Comparison of ENCODE assay signal across 8 cellular contexts in the genomic region with DNA sequence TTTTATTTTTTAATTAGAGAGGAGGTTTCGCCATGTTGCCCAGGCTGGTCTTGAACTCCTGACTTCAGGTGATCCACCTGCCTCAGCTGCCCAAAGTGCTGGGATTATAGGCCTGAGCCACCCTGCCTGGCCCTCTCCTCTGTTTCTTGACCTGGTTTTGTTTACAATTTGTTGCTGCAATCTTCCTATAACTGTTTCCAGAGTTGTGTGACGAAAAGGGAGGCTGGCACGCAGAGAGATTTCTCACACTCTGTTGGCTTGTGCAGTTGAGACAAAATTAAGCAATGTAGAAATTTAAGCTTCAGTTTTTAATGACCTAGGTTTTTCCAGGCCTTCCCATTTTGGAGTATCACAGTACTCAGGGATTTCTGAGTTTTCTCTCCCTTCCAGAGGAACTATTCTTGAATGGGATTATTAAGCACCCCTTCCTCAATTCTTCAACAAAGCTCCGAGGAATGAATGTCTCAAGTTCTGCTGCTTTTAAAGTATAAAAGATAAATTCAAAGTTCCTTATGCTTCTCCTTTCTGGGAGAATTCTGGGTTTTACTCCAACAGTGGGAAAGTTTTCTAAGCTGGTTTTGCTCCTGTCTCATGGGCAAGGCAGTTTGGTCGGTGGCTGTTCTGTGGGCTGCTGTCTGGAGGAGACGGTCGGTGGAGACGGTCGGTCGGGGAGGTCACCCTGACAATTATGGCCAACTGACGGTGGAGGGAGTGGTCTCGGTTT. TPM values are rescaled to one million over a fixed set of nuclear protein-coding genes. Genes with fewer than 3 reads are reported as not detected.
DNase-seq lines count a peak whose midpoint lies in the region; ATAC-seq, FAIRE-seq and TF ChIP-seq lines count a peak whose summit lies in the region.

No MANE protein-coding gene starts in this region.

- intact Hi-C loops in activated T-helper 2 cell treated with anti-CD3 and anti-CD28 coated beads, Interferon-gamma antibody, Interleukin-2, Interleukin-4, amounts not matched to agents 10 μg/mL and 5 μg/mL and 100 μg/mL, durations not matched to agents 14 hours and 24 hours and 36 hours (cut with micrococcal nuclease): no loop called here

- peak overlapping the region; percentile 30; the same call in 1 of the 2 replicates for H2AFZ ChIP-seq in GM23338

- H3K36me3 ChIP-seq in GM23338 (ENCODE audit: insufficient read depth) (no peaks in the 10 kb centered on the region), iPS-18a (ENCODE audit: control insufficient read depth, low read depth, low read length) (no peaks in the 10 kb centered on the region)

- peak overlapping the region; percentile 98 for H3K27ac Mint-ChIP-seq in GM23338
- H3K27ac Mint-ChIP-seq in activated T-helper 2 cell treated with anti-CD3 and anti-CD28 coated beads, Interferon-gamma antibody, Interleukin-2, Interleukin-4, amounts not matched to agents 10 μg/mL and 5 μg/mL and 100 μg/mL, durations not matched to agents 14 hours and 24 hours and 36 hours: peak overlapping the region; percentile 45
- H3K27ac Mint-ChIP-seq in stimulated activated naive B cell treated with anti-CD40 and anti-IgM and Interleukin-4, amounts not matched to agents 10 μg/mL and 1 μg/mL and 100 μg/mL, for 72 hours: peak overlapping the region; percentile 99

- peak overlapping the region; percentile 90 for H3K4me3 Mint-ChIP-seq in GM23338
- H3K4me3 Mint-ChIP-seq in activated T-helper 2 cell treated with anti-CD3 and anti-CD28 coated beads, Interferon-gamma antibody, Interleukin-2, Interleukin-4, amounts not matched to agents 10 μg/mL and 5 μg/mL and 100 μg/mL, durations not matched to agents 14 hours and 24 hours and 36 hours (ENCODE audit: low read depth): peak overlapping the region; percentile 22
- peak overlapping the region; percentile 88 to 95 for H3K4me3 Mint-ChIP-seq in stimulated activated naive B cell treated with anti-CD40 and anti-IgM and Interleukin-4, amounts not matched to agents 10 μg/mL and 1 μg/mL and 100 μg/mL, for 72 hours

- CTCF ChIA-PET in AG04449 (lab: Yijun Ruan, JAX): interaction anchor here (1.5 to 1.7 kb wide), 3 partner anchors 11 to 35 kb away, joined by 4 to 6 read pairs (median 4); no protein-coding TSS in a partner anchor

- peak overlapping the region; percentile 98 for H3K9ac ChIP-seq in iPS-18a (ENCODE audit: low read length)

- H3K4me3 ChIP-seq in AG04449 (ENCODE audit: low read depth, low read length) (peak overlapping the region; percentile 52), GM23338 (peak overlapping the region; percentile 50), iPS-18a (ENCODE audit: low read length) (peak overlapping the region; percentile 89)

- ATAC-seq in GM23338 (peak; percentile 69), HG03097 (IDR thresholded peaks at IDR 0.05; ENCODE audit: low FRiP score, unreplicated experiment) (no peak)
- ATAC-seq in stimulated activated naive B cell treated with anti-CD40 and anti-IgM and Interleukin-4, amounts not matched to agents 10 μg/mL and 1 μg/mL and 100 μg/mL, for 72 hours (replicated peaks): no peak

- TF ChIP-seq CTCF in AG04449 (IDR thresholded peaks at IDR 0.05; ENCODE audit: insufficient read depth, low read length, missing control alignments): no peak
- TF ChIP-seq CTCF in GM23338 (conservative IDR thresholded peaks at IDR 0.05; ENCODE audit: low read depth in 2 of 2): no peak

- H3K4me1 ChIP-seq in GM23338 (ENCODE audit: insufficient read depth) (peaks cover 7% of the 10 kb centered on the region), iPS-18a (ENCODE audit: control insufficient read depth, low read depth, low read length) (peaks cover 13% of the 10 kb centered on the region)

- H3K9me3 Mint-ChIP-seq in GM23338: no peaks in the 10 kb centered on the region
- H3K9me3 Mint-ChIP-seq in activated T-helper 2 cell treated with anti-CD3 and anti-CD28 coated beads, Interferon-gamma antibody, Interleukin-2, Interleukin-4, amounts not matched to agents 10 μg/mL and 5 μg/mL and 100 μg/mL, durations not matched to agents 14 hours and 24 hours and 36 hours: no peaks in the 10 kb centered on the region
- no peaks in the 10 kb centered on the region for H3K9me3 Mint-ChIP-seq in stimulated activated naive B cell treated with anti-CD40 and anti-IgM and Interleukin-4, amounts not matched to agents 10 μg/mL and 1 μg/mL and 100 μg/mL, for 72 hours

- H3F3A ChIP-seq in GM23338 (replicated peaks; ENCODE audit: low read depth): no peaks in the 10 kb centered on the region

- peaks cover 32% of the 10 kb centered on the region for H3K4me1 Mint-ChIP-seq in GM23338
- H3K4me1 Mint-ChIP-seq in activated T-helper 2 cell treated with anti-CD3 and anti-CD28 coated beads, Interferon-gamma antibody, Interleukin-2, Interleukin-4, amounts not matched to agents 10 μg/mL and 5 μg/mL and 100 μg/mL, durations not matched to agents 14 hours and 24 hours and 36 hours (ENCODE audit: low read depth): peaks cover 28% of the 10 kb centered on the region
- peaks cover 9 to 21% of the 10 kb centered on the region in 2 donors for H3K4me1 Mint-ChIP-seq in stimulated activated naive B cell treated with anti-CD40 and anti-IgM and Interleukin-4, amounts not matched to agents 10 μg/mL and 1 μg/mL and 100 μg/mL, for 72 hours

- DNase-seq in AG04449 (ENCODE audit: low read depth, low spot score): no peak
- DNase-seq in GM23338 (ENCODE audit: low spot score): no peak
- no peak for DNase-seq in activated T-helper 2 cell treated with anti-CD3 and anti-CD28 coated beads, Interferon-gamma antibody, Interleukin-2, Interleukin-4, amounts not matched to agents 10 μg/mL and 5 μg/mL and 100 μg/mL, durations not matched to agents 14 hours and 24 hours and 36 hours (ENCODE audit: low spot score)
- no peak for DNase-seq in stimulated activated naive B cell treated with anti-CD40 and anti-IgM and Interleukin-4, amounts not matched to agents 10 μg/mL and 1 μg/mL and 100 μg/mL, for 72 hours
- no peak for DNase-seq in urothelium cell line (ENCODE audit: low spot score)
- DNase-seq in activated CD4-positive, alpha-beta T cell treated with anti-CD3 and anti-CD28 coated beads, Interleukin-2, amount 50 U/mL, for 4 hours: no peak

- H4K20me1 ChIP-seq in GM23338 (replicated peaks; ENCODE audit: insufficient read depth): no peaks in the 10 kb centered on the region

- H3K4me2 ChIP-seq in GM23338: peak overlapping the region; percentile 78

- H3K9me3 ChIP-seq in iPS-18a (ENCODE audit: control insufficient read depth, low read depth, low read length): no peaks in the 10 kb centered on the region

- H3K36me3 Mint-ChIP-seq in GM23338 (ENCODE audit: low read depth): no peaks in the 10 kb centered on the region
- no peaks in the 10 kb centered on the region for H3K36me3 Mint-ChIP-seq in activated T-helper 2 cell treated with anti-CD3 and anti-CD28 coated beads, Interferon-gamma antibody, Interleukin-2, Interleukin-4, amounts not matched to agents 10 μg/mL and 5 μg/mL and 100 μg/mL, durations not matched to agents 14 hours and 24 hours and 36 hours (ENCODE audit: low read depth)
- no peaks in the 10 kb centered on the region for H3K36me3 Mint-ChIP-seq in stimulated activated naive B cell treated with anti-CD40 and anti-IgM and Interleukin-4, amounts not matched to agents 10 μg/mL and 1 μg/mL and 100 μg/mL, for 72 hours

- H3K27me3 ChIP-seq in GM23338 (ENCODE audit: insufficient read depth) (no peaks in the 10 kb centered on the region), iPS-18a (ENCODE audit: control insufficient read depth, insufficient read depth, low read length) (peaks cover 6% of the 10 kb centered on the region)

- peak overlapping the region; percentile 80 for H3K27ac ChIP-seq in GM23338 (ENCODE audit: low read depth)
- peak overlapping the region; percentile 98 for H3K27ac ChIP-seq in iPS-18a (ENCODE audit: low read length)

- H3K79me2 ChIP-seq in GM23338 (replicated peaks; ENCODE audit: insufficient read depth): no peaks in the 10 kb centered on the region

- POLR2A ChIA-PET in AG04449 (lab: Yijun Ruan, JAX): interaction anchor here (1.2 to 2.4 kb wide), 5 partner anchors 9 to 20 kb away, joined by 4 to 12 read pairs (median 5); a partner anchor contains a TSS

- H3K27me3 Mint-ChIP-seq in GM23338 (ENCODE audit: insufficient read depth, low read depth, poor library complexity): peaks cover 18% of the 10 kb centered on the region
- H3K27me3 Mint-ChIP-seq in activated T-helper 2 cell treated with anti-CD3 and anti-CD28 coated beads, Interferon-gamma antibody, Interleukin-2, Interleukin-4, amounts not matched to agents 10 μg/mL and 5 μg/mL and 100 μg/mL, durations not matched to agents 14 hours and 24 hours and 36 hours (ENCODE audit: low read depth): peaks cover 56% of the 10 kb centered on the region
- peaks cover 0 to 6% of the 10 kb centered on the region in 2 donors for H3K27me3 Mint-ChIP-seq in stimulated activated naive B cell treated with anti-CD40 and anti-IgM and Interleukin-4, amounts not matched to agents 10 μg/mL and 1 μg/mL and 100 μg/mL, for 72 hours

- no peak for FAIRE-seq in urothelium cell line (lab: Jason Lieb, UNC)

- H3K9me2 ChIP-seq in GM23338 (ENCODE audit: insufficient read depth): no peaks in the 10 kb centered on the region

TF ChIP-seq in GM23338, 12 proteins besides CTCF, POLR2A, EP300 and RAD21 (continues in another document):
- TF ChIP-seq ZNF331 (CRISPR knock-in tag; IDR thresholded peaks at IDR 0.05; ENCODE audit: low read depth): no peak
- no peak for TF ChIP-seq JUNB (IDR thresholded peaks at IDR 0.05; ENCODE audit: unreplicated experiment)
- TF ChIP-seq POLR2AphosphoS5 (IDR thresholded peaks at IDR 0.05; ENCODE audit: low read depth): no peak
- no peak for TF ChIP-seq ZNF114 (CRISPR knock-in tag; IDR thresholded peaks at IDR 0.05)

RNA-seq across cellular contexts. Expression of a gene that starts 20.4 kb away (rescaled TPM):
- total RNA-seq in GM23338 (2014; rRNA removed; shearing (Covaris generic)): 39.7 and 47.3 TPM in 2 replicates
- 48.6 and 54.8 TPM in 2 replicates for polyA plus RNA-seq in GM23338 (2016; fragmentation: Nextera tagmentation; extraction: Ambion mirVana)
- 24.7 and 27.8 TPM in 2 replicates for total RNA-seq in activated T-helper 2 cell treated with anti-CD3 and anti-CD28 coated beads, Interferon-gamma antibody, Interleukin-2, Interleukin-4, amounts not matched to agents 10 μg/mL and 5 μg/mL and 100 μg/mL, durations not matched to agents 14 hours and 24 hours and 36 hours

Comparison
In these comparisons a context has a peak if more than half of its experiments do, and no peak if none do; other contexts are left out.
1. H3K27ac Mint-ChIP-seq: peak in every context shown above with its lines; median percentile 99 in stimulated activated naive B cell treated with anti-CD40 and anti-IgM and Interleukin-4, amounts not matched to agents 10 μg/mL and 1 μg/mL and 100 μg/mL, for 72 hours; 98 in GM23338; 45 in activated T-helper 2 cell treated with anti-CD3 and anti-CD28 coated beads, Interferon-gamma antibody, Interleukin-2, Interleukin-4, amounts not matched to agents 10 μg/mL and 5 μg/mL and 100 μg/mL, durations not matched to agents 14 hours and 24 hours and 36 hours.
2. H3K4me3 Mint-ChIP-seq: peak in every context shown above with its lines; median percentile 92 in stimulated activated naive B cell treated with anti-CD40 and anti-IgM and Interleukin-4, amounts not matched to agents 10 μg/mL and 1 μg/mL and 100 μg/mL, for 72 hours; 90 in GM23338; 22 in activated T-helper 2 cell treated with anti-CD3 and anti-CD28 coated beads, Interferon-gamma antibody, Interleukin-2, Interleukin-4, amounts not matched to agents 10 μg/mL and 5 μg/mL and 100 μg/mL, durations not matched to agents 14 hours and 24 hours and 36 hours.